In the genomic region with DNA sequence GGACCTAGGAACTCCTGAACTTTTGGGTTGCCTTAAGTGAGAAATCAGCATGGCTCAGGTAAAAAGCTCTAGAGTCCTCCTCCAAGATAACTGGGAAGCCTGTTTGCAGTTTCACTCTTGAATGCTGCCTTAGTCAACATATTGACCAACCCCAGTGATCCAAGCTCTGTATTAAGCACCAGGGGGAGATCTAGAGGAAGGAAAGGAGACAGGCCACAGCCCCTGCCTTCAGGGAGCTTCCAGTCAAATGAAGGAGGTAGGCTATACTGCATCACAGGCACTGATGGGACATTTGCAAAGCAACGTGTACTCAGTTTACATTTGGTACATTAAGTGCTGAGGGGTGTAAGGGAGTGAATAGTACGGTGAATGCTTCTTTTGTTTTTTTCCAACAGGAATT, we compare ENCODE assay signal across 9 cellular contexts. TPM values are rescaled to one million over a fixed set of nuclear protein-coding genes. Genes with fewer than 3 reads are reported as not detected.
DNase-seq lines count a peak whose midpoint lies in the region; ATAC-seq, FAIRE-seq and TF ChIP-seq lines count a peak whose summit lies in the region.
"Had no signal": no experiment of that assay in that cellular context is flagged by ENCODE, and none has a peak within 500 bp of the region (broad histone marks: within the 10 kb centered on the region; RNA-seq: fewer than 3 reads in every experiment).

No MANE protein-coding gene starts in this region.

- H3K4me1 ChIP-seq in iPS-20b (ENCODE audit: insufficient read depth, low read length) (peaks cover 12% of the 10 kb centered on the region), subcutaneous abdominal adipose tissue (ENCODE audit: control insufficient read depth in 5 of 5, insufficient read depth in 5 of 5, low read length in 5 of 5) (peaks cover 16 to 60% (median 48%) of the 10 kb centered on the region in 5 donors), mucosa of descending colon (ENCODE audit: low read depth) (peaks cover 28% of the 10 kb centered on the region)

- no peaks in the 10 kb centered on the region for H3K9me3 Mint-ChIP-seq in activated CD4-positive, alpha-beta T cell treated with anti-CD3 and anti-CD28 coated beads, Interleukin-2, amount 10 ng/mL, durations not matched to agents 24 days and 14 days
- no peaks in the 10 kb centered on the region for H3K9me3 Mint-ChIP-seq in activated T-cell treated with anti-CD3 and anti-CD28 coated beads, Interleukin-2, amount 50 U/mL, for 4 hours

- no peak for ATAC-seq in activated T-cell treated with anti-CD3 and anti-CD28 coated beads, Interleukin-2, amount 50 U/mL, for 4 hours
- no peak for ATAC-seq in mucosa of descending colon

- H3K9me3 ChIP-seq in iPS-20b (ENCODE audit: insufficient read depth, low read depth, low read length) (no peaks in the 10 kb centered on the region), subcutaneous abdominal adipose tissue (ENCODE audit: control insufficient read depth in 5 of 5, low read length in 5 of 5) (no peaks in the 10 kb centered on the region), mucosa of descending colon (no peaks in the 10 kb centered on the region)

- no peak overlapping the region for H3K9ac ChIP-seq in iPS-20b (ENCODE audit: low read depth, low read length)
- H3K9ac ChIP-seq in subcutaneous abdominal adipose tissue (ENCODE audit: low read length in 5 of 5), result peak overlapping the region in 4 of 5 donors; percentile 79 to 91 (median 87)

- no peak for FAIRE-seq in GM12891 (lab: Jason Lieb, UNC)

- H3K27me3 ChIP-seq in iPS-20b (ENCODE audit: insufficient read depth, low read length) (peaks cover 28% of the 10 kb centered on the region), subcutaneous abdominal adipose tissue (ENCODE audit: control insufficient read depth in 5 of 5, insufficient read depth in 4 of 5, low read length in 5 of 5) (no peaks in the 10 kb centered on the region)

- no peak for DNase-seq in activated CD4-positive, alpha-beta T cell treated with anti-CD3 and anti-CD28 coated beads, Interleukin-2, amount 10 ng/mL, durations not matched to agents 24 days and 14 days
- no peak for DNase-seq in activated CD4-positive, alpha-beta T cell treated with anti-CD3 and anti-CD28 coated beads, Interleukin-2, amount 50 U/mL, for 4 hours
- no peak for DNase-seq in activated T-cell treated with anti-CD3 and anti-CD28 coated beads, Interleukin-2, amount 50 U/mL, for 4 hours
- DNase-seq in GM12891 (ENCODE audit: insufficient read length, low spot score), result no peak
- no peak for DNase-seq in mucosa of descending colon
- no peak for DNase-seq in NOMO-1 treated with DMSO at 0.1 percent for 48 hours (lab: John Stamatoyannopoulos, UW; ENCODE audit: unreplicated experiment)
- DNase-seq: AML-193 had no signal

- TF ChIP-seq CTCF in mucosa of descending colon (IDR thresholded peaks at IDR 0.05), result no peak

- peaks cover 44% of the 10 kb centered on the region for H3K36me3 Mint-ChIP-seq in activated CD4-positive, alpha-beta T cell treated with anti-CD3 and anti-CD28 coated beads, Interleukin-2, amount 10 ng/mL, durations not matched to agents 24 days and 14 days (ENCODE audit: low read depth)
- peaks cover 26% of the 10 kb centered on the region for H3K36me3 Mint-ChIP-seq in activated T-cell treated with anti-CD3 and anti-CD28 coated beads, Interleukin-2, amount 50 U/mL, for 4 hours (ENCODE audit: insufficient read depth)

- H3K27me3 Mint-ChIP-seq in activated CD4-positive, alpha-beta T cell treated with anti-CD3 and anti-CD28 coated beads, Interleukin-2, amount 10 ng/mL, durations not matched to agents 24 days and 14 days, result no peaks in the 10 kb centered on the region
- H3K27me3 Mint-ChIP-seq in activated T-cell treated with anti-CD3 and anti-CD28 coated beads, Interleukin-2, amount 50 U/mL, for 4 hours (ENCODE audit: low read depth), result no peaks in the 10 kb centered on the region

- H3K4me3 ChIP-seq in iPS-20b (ENCODE audit: low read length) (peak overlapping the region; percentile 74; the same call in 1 of the 2 replicates), subcutaneous abdominal adipose tissue (ENCODE audit: low read depth in 1 of 5, low read length in 5 of 5) (peak overlapping the region; percentile 74 to 91 (median 81)), mucosa of descending colon (no peak overlapping the region)

- H3K27ac ChIP-seq in iPS-20b (ENCODE audit: low read length) (no peak overlapping the region), subcutaneous abdominal adipose tissue (ENCODE audit: low read depth, low read length) (peak overlapping the region; percentile 87)

- peaks cover 50% of the 10 kb centered on the region for H3K4me1 Mint-ChIP-seq in activated CD4-positive, alpha-beta T cell treated with anti-CD3 and anti-CD28 coated beads, Interleukin-2, amount 10 ng/mL, durations not matched to agents 24 days and 14 days
- peaks cover 53% of the 10 kb centered on the region for H3K4me1 Mint-ChIP-seq in activated T-cell treated with anti-CD3 and anti-CD28 coated beads, Interleukin-2, amount 50 U/mL, for 4 hours (ENCODE audit: low read depth)

- peak overlapping the region; percentile 96 for H3K4me3 Mint-ChIP-seq in activated CD4-positive, alpha-beta T cell treated with anti-CD3 and anti-CD28 coated beads, Interleukin-2, amount 10 ng/mL, durations not matched to agents 24 days and 14 days
- H3K4me3 Mint-ChIP-seq in activated T-cell treated with anti-CD3 and anti-CD28 coated beads, Interleukin-2, amount 50 U/mL, for 4 hours, result peak overlapping the region; percentile 97

- intact Hi-C loops in activated CD4-positive, alpha-beta T cell treated with anti-CD3 and anti-CD28 coated beads, Interleukin-2, amount 10 ng/mL, durations not matched to agents 24 days and 14 days (cut with micrococcal nuclease), result loop anchor here (1.0 to 2.0 kb wide), 3 partner anchors 17 to 86 kb away; partner anchors contain the start of gene ESPL1
- intact Hi-C loops in mucosa of descending colon (cut with DNase I, micrococcal nuclease), result no loop called here

- peak overlapping the region; percentile 91 for H3K27ac Mint-ChIP-seq in activated CD4-positive, alpha-beta T cell treated with anti-CD3 and anti-CD28 coated beads, Interleukin-2, amount 10 ng/mL, durations not matched to agents 24 days and 14 days

- H3K36me3 ChIP-seq in iPS-20b (ENCODE audit: insufficient read depth, low read depth, low read length) (peaks cover 51% of the 10 kb centered on the region), subcutaneous abdominal adipose tissue (ENCODE audit: control insufficient read depth in 5 of 5, insufficient read depth in 5 of 5, low read length in 5 of 5) (peaks cover 21 to 47% (median 37%) of the 10 kb centered on the region in 5 donors), mucosa of descending colon (ENCODE audit: low read depth) (peaks cover 12% of the 10 kb centered on the region)

- no peak for TF ChIP-seq POLR2A in GM12891 (IDR thresholded peaks at IDR 0.05; ENCODE audit: low read depth, low read length)

TF ChIP-seq in GM12891, 5 proteins besides CTCF, POLR2A, EP300 and RAD21:
- TF ChIP-seq TAF1 (IDR thresholded peaks at IDR 0.05; ENCODE audit: low read depth, low read length), result no peak
- TF ChIP-seq POLR2AphosphoS5 (IDR thresholded peaks at IDR 0.05; ENCODE audit: low read depth, low read length), result no peak
- TF ChIP-seq PAX5 (IDR thresholded peaks at IDR 0.05; ENCODE audit: insufficient read depth, low read length, severe bottlenecking), result no peak
- no peak for TF ChIP-seq POU2F2 (IDR thresholded peaks at IDR 0.05; ENCODE audit: low read depth, low read length)
- TF ChIP-seq SPI1 (IDR thresholded peaks at IDR 0.05; ENCODE audit: low read depth, low read length), result no peak

RNA-seq across cellular contexts. Expression of gene CSAD, which starts 1.2 kb away (rescaled TPM):
- total RNA-seq in activated CD4-positive, alpha-beta T cell treated with anti-CD3 and anti-CD28 coated beads, Interleukin-2, amount 10 ng/mL, durations not matched to agents 24 days and 14 days, result 21.6 and 25.6 TPM in 2 replicates
- 10 to 100 TPM in 1 of 3 donors, 1 to 10 TPM in 2; 8.0 to 10.6 (median 9.3) TPM for total RNA-seq in activated T-cell treated with anti-CD3 and anti-CD28 coated beads, Interleukin-2, amount 50 U/mL, for 4 hours
- polyA plus RNA-seq in GM12891 (2012; ENCODE audit: low read depth, missing spikeins), result 8.6 TPM
- 10 to 100 TPM; 23.4 to 44.4 (median 38.7) TPM for total RNA-seq in mucosa of descending colon

RNA-seq across cellular contexts. Expression of gene ZNF740, which starts 1.4 kb away (rescaled TPM):
- total RNA-seq in activated CD4-positive, alpha-beta T cell treated with anti-CD3 and anti-CD28 coated beads, Interleukin-2, amount 10 ng/mL, durations not matched to agents 24 days and 14 days, result 44.0 and 50.5 TPM in 2 replicates
- total RNA-seq in activated T-cell treated with anti-CD3 and anti-CD28 coated beads, Interleukin-2, amount 50 U/mL, for 4 hours, result 10 to 100 TPM; 29.7 to 41.5 (median 36.6) TPM
- 10.6 TPM for polyA plus RNA-seq in GM12891 (2012; ENCODE audit: low read depth, missing spikeins)
- total RNA-seq in mucosa of descending colon, result 10 to 100 TPM; 26.1 to 52.9 (median 46.0) TPM

RNA-seq across cellular contexts. Expression of gene ITGB7, which starts 25.1 kb away (rescaled TPM):
- total RNA-seq in activated CD4-positive, alpha-beta T cell treated with anti-CD3 and anti-CD28 coated beads, Interleukin-2, amount 10 ng/mL, durations not matched to agents 24 days and 14 days, result 226 and 239 TPM in 2 replicates
- 100 to 1,000 TPM in 2 of 3 donors, 10 to 100 TPM in 1; 82.1 to 140 (median 124) TPM for total RNA-seq in activated T-cell treated with anti-CD3 and anti-CD28 coated beads, Interleukin-2, amount 50 U/mL, for 4 hours
- polyA plus RNA-seq in GM12891 (2012; ENCODE audit: low read depth, missing spikeins), result 154 TPM
- 10 to 100 TPM in 1 of 3 donors, 1 to 10 TPM in 2; 6.2 to 13.8 (median 7.3) TPM for total RNA-seq in mucosa of descending colon

RNA-seq across cellular contexts. Expression of gene RARG, which starts 50.1 kb away (rescaled TPM):
- total RNA-seq in activated CD4-positive, alpha-beta T cell treated with anti-CD3 and anti-CD28 coated beads, Interleukin-2, amount 10 ng/mL, durations not matched to agents 24 days and 14 days, result 57.2 and 58.5 TPM in 2 replicates
- 10 to 100 TPM; 34.4 to 38.4 (median 38.0) TPM for total RNA-seq in activated T-cell treated with anti-CD3 and anti-CD28 coated beads, Interleukin-2, amount 50 U/mL, for 4 hours
- polyA plus RNA-seq in GM12891 (2012; ENCODE audit: low read depth, missing spikeins), result 4.0 TPM
- 10 to 100 TPM; 10.7 to 35.3 (median 16.9) TPM for total RNA-seq in mucosa of descending colon

Comparison
In these comparisons a context has a peak if more than half of its experiments do, and no peak if none do; other contexts are left out.
1. RNA of gene ITGB7, which starts 25.1 kb away (total RNA-seq): 226 to 239 TPM in activated CD4-positive, alpha-beta T cell treated with anti-CD3 and anti-CD28 coated beads, Interleukin-2, amount 10 ng/mL, durations not matched to agents 24 days and 14 days and 82.1 to 140 TPM in activated T-cell treated with anti-CD3 and anti-CD28 coated beads, Interleukin-2, amount 50 U/mL, for 4 hours; 6.2 to 13.8 TPM in mucosa of descending colon; every median in the first group is over 4 times any median in the second.